ENCODE assay signal across 20 cellular contexts in genomic region chr17:77942111-77942988, GRCh38. TPM values are rescaled to one million over a fixed set of nuclear protein-coding genes. Genes with fewer than 3 reads are reported as not detected.
DNase-seq lines count a peak whose midpoint lies in the region; ATAC-seq and TF ChIP-seq lines count a peak whose summit lies in the region.
"Had no signal": no experiment of that assay in that cellular context is flagged by ENCODE, and none has a peak within 500 bp of the region (broad histone marks: within the 10 kb centered on the region; RNA-seq: fewer than 3 reads in every experiment).

No MANE protein-coding gene starts in this region.

- H3K4me2 ChIP-seq in H9 (ENCODE audit: insufficient read depth, insufficient read length, low read length) = no peak overlapping the region
- H3K4me2 ChIP-seq: BLaER1 had no signal

- WGBS in H9 (ENCODE audit: extremely low coverage, insufficient read length, low lambda C conversion rate) = no CpG with 5 or more reads among the region's 11 CpGs

- H3K23me2 ChIP-seq in H9 (ENCODE audit: insufficient read length, low read depth, low read length, poor library complexity, severe bottlenecking) = no peaks in the 10 kb centered on the region

- H3K4me3 ChIP-seq in breast epithelium = peak overlapping the region in 1 of 3 donors; percentile 8
- H3K4me3 ChIP-seq: BLaER1, skin epidermis had no signal

- H3K36me3 Mint-ChIP-seq in MCF 10A (ENCODE audit: insufficient read depth, unreplicated experiment) = no peaks in the 10 kb centered on the region
- no peaks in the 10 kb centered on the region for H3K36me3 Mint-ChIP-seq in neural crest cell (ENCODE audit: low read depth)
- no peaks in the 10 kb centered on the region for H3K36me3 Mint-ChIP-seq in osteocyte (ENCODE audit: unreplicated experiment)
- H3K36me3 Mint-ChIP-seq in CD4-positive, alpha-beta T cell (ENCODE audit: low read depth) = no peaks in the 10 kb centered on the region
- H3K36me3 Mint-ChIP-seq in H9 (ENCODE audit: insufficient read depth in 1 of 3, low read depth in 3 of 3) = peaks cover 0 to 3% (median 0%) of the 10 kb centered on the region in 3 experiments; a peak in 1 of 7 replicates

- no peak overlapping the region for H4K91ac ChIP-seq in H9 (ENCODE audit: insufficient read length, low read depth, low read length)

- H3K23ac ChIP-seq in H9 (ENCODE audit: insufficient read length, low read depth, low read length) = no peak overlapping the region

- H3K4ac ChIP-seq in H9 (ENCODE audit: low read depth, low read length) = no peak overlapping the region

- no TSS peak for BruUV-seq in MCF 10A (replicated peaks; lab: Mats Ljungman, UMichigan)

- no peak overlapping the region for H3T11ph ChIP-seq in H9 (ENCODE audit: low read length)

- H2BK120ac ChIP-seq in H9 (ENCODE audit: low read depth, low read length, poor library complexity, severe bottlenecking) = no peak overlapping the region

- no peak overlapping the region for H3K18ac ChIP-seq in H9 (ENCODE audit: insufficient read length, low read depth, low read length)

- no peak overlapping the region for H3K4me3 Mint-ChIP-seq in MCF 10A (ENCODE audit: unreplicated experiment)
- peak overlapping the region; percentile 5 for H3K4me3 Mint-ChIP-seq in neural crest cell
- no peak overlapping the region for H3K4me3 Mint-ChIP-seq in osteocyte (ENCODE audit: unreplicated experiment)
- no peak overlapping the region for H3K4me3 Mint-ChIP-seq in CD4-positive, alpha-beta T cell
- H3K4me3 Mint-ChIP-seq in H9 = no peak overlapping the region
- H3K4me3 Mint-ChIP-seq: T-helper 2 cell treated with Interferon-gamma antibody and Interleukin-4, amounts not matched to agents 5 μg/mL and 100 μg/mL, for 36 hours had no signal

- no peak overlapping the region for H3K14ac ChIP-seq in H9 (ENCODE audit: insufficient read depth, low read length)

- ATAC-seq in CD4-positive, alpha-beta T cell (ENCODE audit: poor library complexity) = no peak
- ATAC-seq: activated CD4-positive, CD25-positive, alpha-beta regulatory T cell treated with anti-CD3 and anti-CD28 coated beads, Interleukin-2, amount 50 U/mL, for 24 hours had no signal

- H3K27me3 ChIP-seq in breast epithelium (peaks cover 0 to 25% of the 10 kb centered on the region in 2 donors), H9 (ENCODE audit: insufficient read depth, low read length) (no peaks in the 10 kb centered on the region)
- H3K27me3 ChIP-seq in CD4-positive, alpha-beta T cell (ENCODE audit: control insufficient read depth, insufficient read depth, low read length) = no peaks in the 10 kb centered on the region
- H3K27me3 ChIP-seq: BLaER1 had no signal

- peaks cover 0 to 5% of the 10 kb centered on the region in 2 donors for H3K4me1 ChIP-seq in breast epithelium
- H3K4me1 ChIP-seq in H9 (ENCODE audit: insufficient read depth, low read length) = no peaks in the 10 kb centered on the region
- H3K4me1 ChIP-seq: BLaER1 had no signal

- POLR2A ChIA-PET in MCF 10A (lab: Yijun Ruan, JAX) = no interaction called here
- POLR2A ChIA-PET in CD4-positive, alpha-beta T cell (lab: Charles Lee) = interaction anchor here (1.9 kb wide), 1 partner anchor 16 kb away, joined by 6 read pairs; the partner anchor contains the start of gene TNRC6C

- no peak overlapping the region for H3K27ac Mint-ChIP-seq in MCF 10A (ENCODE audit: low read depth, unreplicated experiment)
- H3K27ac Mint-ChIP-seq in neural crest cell (ENCODE audit: unreplicated experiment) = no peak overlapping the region
- H3K27ac Mint-ChIP-seq in osteocyte (ENCODE audit: unreplicated experiment) = no peak overlapping the region
- no peak overlapping the region for H3K27ac Mint-ChIP-seq in CD4-positive, alpha-beta T cell
- H3K27ac Mint-ChIP-seq in H9 = no peak overlapping the region
- H3K27ac Mint-ChIP-seq: T-helper 2 cell treated with Interferon-gamma antibody and Interleukin-4, amounts not matched to agents 5 μg/mL and 100 μg/mL, for 36 hours had no signal

- H3K36me3 ChIP-seq in breast epithelium = no peaks in the 10 kb centered on the region
- H3K36me3 ChIP-seq: BLaER1, neutrophil had no signal

- no peak overlapping the region for H4K5ac ChIP-seq in H9 (ENCODE audit: insufficient read length, low read depth, low read length)

- no peak overlapping the region for H2BK5ac ChIP-seq in H9 (ENCODE audit: insufficient read length, low read length)

- H3K4me1 Mint-ChIP-seq in MCF 10A (ENCODE audit: insufficient read depth, unreplicated experiment) (no peaks in the 10 kb centered on the region), neural crest cell (peaks cover 26% of the 10 kb centered on the region), osteocyte (ENCODE audit: unreplicated experiment) (peaks cover 5% of the 10 kb centered on the region), H9 (peaks cover 7 to 8% of the 10 kb centered on the region in 2 experiments)
- no peaks in the 10 kb centered on the region for H3K4me1 Mint-ChIP-seq in CD4-positive, alpha-beta T cell (ENCODE audit: low read depth)

- peak; percentile 62 to 88 for DNase-seq in breast epithelium (ENCODE audit: low spot score in 2 of 2)
- DNase-seq in MCF 10A (ENCODE audit: unreplicated experiment) = no peak
- DNase-seq in globus pallidus (ENCODE audit: low spot score) = peak; percentile 98
- DNase-seq in neural crest cell (ENCODE audit: low read depth, low spot score) = peak; percentile 37
- no peak for DNase-seq in osteocyte (ENCODE audit: extremely low spot score, unreplicated experiment)
- no peak for DNase-seq in CD4-positive, alpha-beta T cell
- DNase-seq in H9 = no peak
- DNase-seq in T1000 (lab: John Stamatoyannopoulos, UW) = no peak
- DNase-seq: central memory CD4-positive, alpha-beta T cell; DMS153; kidney glomerular epithelial cell; NCI-H1105 treated with DMSO at 0.1 percent for 48 hours; NCI-H524 treated with DMSO at 0.1 percent for 48 hours; SHP77 treated with DMSO at 0.1 percent for 48 hours; stimulated activated CD8-positive, alpha-beta memory T cell treated with anti-CD3 and anti-CD28 coated beads, Interleukin-4, amount 100 ng/mL, for 48 hours had no signal

- CTCF ChIA-PET in MCF 10A (lab: Yijun Ruan, JAX) = no interaction called here
- CTCF ChIA-PET in CD4-positive, alpha-beta T cell (lab: Charles Lee) = no interaction called here

- no peaks in the 10 kb centered on the region for H3K9me3 Mint-ChIP-seq in MCF 10A (ENCODE audit: unreplicated experiment)
- peaks cover 2% of the 10 kb centered on the region for H3K9me3 Mint-ChIP-seq in neural crest cell
- no peaks in the 10 kb centered on the region for H3K9me3 Mint-ChIP-seq in osteocyte (ENCODE audit: unreplicated experiment)
- H3K9me3 Mint-ChIP-seq in CD4-positive, alpha-beta T cell = no peaks in the 10 kb centered on the region
- H3K9me3 Mint-ChIP-seq in H9 = peaks cover 0 to 2% of the 10 kb centered on the region in 2 experiments; a peak in 1 of 5 replicates
- H3K9me3 Mint-ChIP-seq: T-helper 2 cell treated with Interferon-gamma antibody and Interleukin-4, amounts not matched to agents 5 μg/mL and 100 μg/mL, for 36 hours had no signal

- H2AFZ ChIP-seq in H9 (ENCODE audit: low read length) = no peak overlapping the region

- intact Hi-C loops in breast epithelium (cut with DNase I; ENCODE audit: low total_unique reads) (no loop called here), MCF 10A (cut with micrococcal nuclease) (no loop called here)
- intact Hi-C loops in CD4-positive, alpha-beta T cell (cut with DNase I, micrococcal nuclease) = no loop called here

- H3K9me3 ChIP-seq in breast epithelium = no peaks in the 10 kb centered on the region
- no peaks in the 10 kb centered on the region for H3K9me3 ChIP-seq in CD4-positive, alpha-beta T cell (ENCODE audit: control insufficient read depth, low read length)
- no peaks in the 10 kb centered on the region for H3K9me3 ChIP-seq in H9 (ENCODE audit: control insufficient read depth, low read depth, low read length)
- H3K9me3 ChIP-seq: BLaER1, neutrophil had no signal

- H3K27ac ChIP-seq in breast epithelium (no peak overlapping the region), H9 (ENCODE audit: insufficient read length, low read depth, low read length) (no peak overlapping the region)
- no peak overlapping the region for H3K27ac ChIP-seq in CD4-positive, alpha-beta T cell (ENCODE audit: low read depth, low read length)
- H3K27ac ChIP-seq: BLaER1, neutrophil, skin epidermis had no signal

- no peak overlapping the region for H3K56ac ChIP-seq in H9 (ENCODE audit: insufficient read length, low read depth, low read length)

- H2BK20ac ChIP-seq in H9 (ENCODE audit: low read depth, low read length, poor library complexity, severe bottlenecking) = no peak overlapping the region

- no peak overlapping the region for H3K9ac ChIP-seq in H9 (ENCODE audit: extremely low read depth, insufficient read length, low read length)
- H3K9ac ChIP-seq: BLaER1 had no signal

- H3K79me2 ChIP-seq in H9 (ENCODE audit: insufficient read depth, low read length) = no peaks in the 10 kb centered on the region

- TF ChIP-seq CTCF in breast epithelium (IDR thresholded peaks at IDR 0.05) (no peak), MCF 10A (IDR thresholded peaks at IDR 0.05; ENCODE audit: unreplicated experiment) (no peak), neural crest cell (conservative IDR thresholded peaks at IDR 0.05) (no peak), osteocyte (IDR thresholded peaks at IDR 0.05) (no peak), H9 (conservative IDR thresholded peaks at IDR 0.05) (no peak)
- TF ChIP-seq CTCF in CD4-positive, alpha-beta T cell (IDR thresholded peaks at IDR 0.05) = no peak

- no peak overlapping the region for H2BK12ac ChIP-seq in H9 (ENCODE audit: insufficient read length, low read depth, low read length)

- H2AK5ac ChIP-seq in H9 (ENCODE audit: insufficient read length, low read length) = no peak overlapping the region

- H3K27me3 Mint-ChIP-seq in MCF 10A (ENCODE audit: insufficient read depth, unreplicated experiment) (peaks cover 62% of the 10 kb centered on the region), neural crest cell (ENCODE audit: low read depth) (peaks cover 2% of the 10 kb centered on the region), osteocyte (ENCODE audit: unreplicated experiment) (peaks cover 22% of the 10 kb centered on the region), H9 (ENCODE audit: low read depth) (no peaks in the 10 kb centered on the region)
- H3K27me3 Mint-ChIP-seq in CD4-positive, alpha-beta T cell = peaks cover 5% of the 10 kb centered on the region

- H4K20me1 ChIP-seq in H9 (ENCODE audit: control insufficient read depth, insufficient read depth, insufficient read length) = no peaks in the 10 kb centered on the region
- H4K20me1 ChIP-seq: BLaER1 had no signal

- no peak overlapping the region for H2BK15ac ChIP-seq in H9 (ENCODE audit: low read depth, low read length)

- H4K8ac ChIP-seq in H9 (replicated peaks; ENCODE audit: insufficient read length, low read depth, low read length) = no peak overlapping the region

- TF ChIP-seq POLR2A in breast epithelium (IDR thresholded peaks at IDR 0.05) = no peak

- H3K79me1 ChIP-seq in H9 (ENCODE audit: insufficient read depth, low read depth, low read length, poor library complexity, severe bottlenecking) = no peaks in the 10 kb centered on the region

RNA-seq across cellular contexts. Expression of gene TNRC6C, which starts 16.2 kb away (rescaled TPM):
- total RNA-seq in breast epithelium (10 to 100 TPM; 14.1 to 21.7 (median 21.6) TPM), MCF 10A (2022) (15.7 and 16.4 TPM in 2 replicates), neural crest cell (31.6 and 40.5 TPM in 2 replicates), osteocyte (22.8 and 28.7 TPM in 2 replicates), H9 (2021) (24.7 and 25.7 TPM in 2 replicates)
- total RNA-seq in CD4-positive, alpha-beta T cell = 10 to 100 TPM; 50.7 to 57.3 TPM

Comparison
In these comparisons a context has a peak if more than half of its experiments do, and no peak if none do; other contexts are left out.
1. DNase-seq: peak in breast epithelium (2 of 2), globus pallidus (single experiment) and neural crest cell (single experiment); none in MCF 10A (single experiment), osteocyte (single experiment), CD4-positive, alpha-beta T cell (0 of 10), H9 (single experiment) and T1000 (single experiment).